In genomic region chrX:154002215-154002719, GRCh38 we compare ENCODE assay signal across 1 cellular context.
A peak's percentile ranks its signal among the peaks of the same experiment; 100 is the strongest.
TF ChIP-seq lines count a peak whose summit lies in the region.

No MANE protein-coding gene starts in this region.

TF ChIP-seq in K562, 482 proteins besides CTCF, POLR2A, EP300 and RAD21 (continued from another document and continues in another):
- TF ChIP-seq CBX2 (IDR thresholded peaks at IDR 0.05; ENCODE audit: insufficient read depth, low read length, poor library complexity, severe bottlenecking), result no peak
- no peak for TF ChIP-seq HDAC1 (IDR thresholded peaks at IDR 0.05)
- peak; percentile 47 to 88 (median 73) for TF ChIP-seq YY1 (IDR thresholded peaks at IDR 0.05; ENCODE audit: borderline replicate concordance in 1 of 3, control insufficient read depth in 1 of 3, extremely low read depth in 1 of 3, insufficient read depth in 3 of 3, insufficient read length in 1 of 3, insufficient replicate concordance in 2 of 3, low read depth in 1 of 3, low read length in 2 of 3)
- peak; percentile 27 for TF ChIP-seq TFE3 (CRISPR knock-in tag; IDR thresholded peaks at IDR 0.05)
- TF ChIP-seq FOXA1 (IDR thresholded peaks at IDR 0.05; ENCODE audit: borderline replicate concordance), result no peak
- TF ChIP-seq ZNF324 (CRISPR knock-in tag; IDR thresholded peaks at IDR 0.05), result no peak
- TF ChIP-seq, protein P1, sequence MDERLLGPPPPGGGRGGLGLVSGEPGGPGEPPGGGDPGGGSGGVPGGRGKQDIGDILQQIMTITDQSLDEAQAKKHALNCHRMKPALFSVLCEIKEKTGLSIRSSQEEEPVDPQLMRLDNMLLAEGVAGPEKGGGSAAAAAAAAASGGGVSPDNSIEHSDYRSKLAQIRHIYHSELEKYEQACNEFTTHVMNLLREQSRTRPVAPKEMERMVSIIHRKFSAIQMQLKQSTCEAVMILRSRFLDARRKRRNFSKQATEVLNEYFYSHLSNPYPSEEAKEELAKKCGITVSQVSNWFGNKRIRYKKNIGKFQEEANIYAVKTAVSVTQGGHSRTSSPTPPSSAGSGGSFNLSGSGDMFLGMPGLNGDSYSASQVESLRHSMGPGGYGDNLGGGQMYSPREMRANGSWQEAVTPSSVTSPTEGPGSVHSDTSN (CRISPR knock-in tag; IDR thresholded peaks at IDR 0.05; ENCODE audit: low read depth), result no peak
- TF ChIP-seq, protein P1 (tag; conservative IDR thresholded peaks at IDR 0.05; ENCODE audit: low read depth), result peak; percentile 66; the same call in 1 of the 2 replicates
- no peak for TF ChIP-seq KHSRP (IDR thresholded peaks at IDR 0.05)
- TF ChIP-seq, protein P2, sequence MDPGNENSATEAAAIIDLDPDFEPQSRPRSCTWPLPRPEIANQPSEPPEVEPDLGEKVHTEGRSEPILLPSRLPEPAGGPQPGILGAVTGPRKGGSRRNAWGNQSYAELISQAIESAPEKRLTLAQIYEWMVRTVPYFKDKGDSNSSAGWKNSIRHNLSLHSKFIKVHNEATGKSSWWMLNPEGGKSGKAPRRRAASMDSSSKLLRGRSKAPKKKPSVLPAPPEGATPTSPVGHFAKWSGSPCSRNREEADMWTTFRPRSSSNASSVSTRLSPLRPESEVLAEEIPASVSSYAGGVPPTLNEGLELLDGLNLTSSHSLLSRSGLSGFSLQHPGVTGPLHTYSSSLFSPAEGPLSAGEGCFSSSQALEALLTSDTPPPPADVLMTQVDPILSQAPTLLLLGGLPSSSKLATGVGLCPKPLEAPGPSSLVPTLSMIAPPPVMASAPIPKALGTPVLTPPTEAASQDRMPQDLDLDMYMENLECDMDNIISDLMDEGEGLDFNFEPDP (CRISPR knock-in tag; IDR thresholded peaks at IDR 0.05), result 0 out of 2 replicates have a peak, but pooled peaks have one; percentile 68
- TF ChIP-seq MAFF (IDR thresholded peaks at IDR 0.05; ENCODE audit: low read length), result peak; percentile 98
- no peak for TF ChIP-seq ZNF318 (IDR thresholded peaks at IDR 0.05; ENCODE audit: borderline replicate concordance in 1 of 2, low read depth in 1 of 2)
- TF ChIP-seq NFIX (CRISPR knock-in tag; IDR thresholded peaks at IDR 0.05; ENCODE audit: low read depth), result 0 out of 2 replicates have a peak, but pooled peaks have one; percentile 5
- TF ChIP-seq, protein P3, sequence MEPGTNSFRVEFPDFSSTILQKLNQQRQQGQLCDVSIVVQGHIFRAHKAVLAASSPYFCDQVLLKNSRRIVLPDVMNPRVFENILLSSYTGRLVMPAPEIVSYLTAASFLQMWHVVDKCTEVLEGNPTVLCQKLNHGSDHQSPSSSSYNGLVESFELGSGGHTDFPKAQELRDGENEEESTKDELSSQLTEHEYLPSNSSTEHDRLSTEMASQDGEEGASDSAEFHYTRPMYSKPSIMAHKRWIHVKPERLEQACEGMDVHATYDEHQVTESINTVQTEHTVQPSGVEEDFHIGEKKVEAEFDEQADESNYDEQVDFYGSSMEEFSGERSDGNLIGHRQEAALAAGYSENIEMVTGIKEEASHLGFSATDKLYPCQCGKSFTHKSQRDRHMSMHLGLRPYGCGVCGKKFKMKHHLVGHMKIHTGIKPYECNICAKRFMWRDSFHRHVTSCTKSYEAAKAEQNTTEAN (CRISPR knock-in tag; IDR thresholded peaks at IDR 0.05), result no peak
- no peak for TF ChIP-seq ZHX1 (conservative IDR thresholded peaks at IDR 0.05; ENCODE audit: low read length)
- no peak for TF ChIP-seq ZNF124 (CRISPR knock-in tag; IDR thresholded peaks at IDR 0.05)
- 0 out of 2 replicates have a peak, but pooled peaks have one; percentile 39 for TF ChIP-seq ZNF561 (CRISPR knock-in tag; conservative IDR thresholded peaks at IDR 0.05)
- peak; percentile 97 for TF ChIP-seq SMAD4 (CRISPR knock-in tag; conservative IDR thresholded peaks at IDR 0.05)
- TF ChIP-seq SP2 (IDR thresholded peaks at IDR 0.05; ENCODE audit: extremely low read depth, low read depth, low read length, poor library complexity, severe bottlenecking), result no peak
- no peak for TF ChIP-seq ZBED1 (IDR thresholded peaks at IDR 0.05)
- no peak for TF ChIP-seq CBX1 (IDR thresholded peaks at IDR 0.05; ENCODE audit: low read depth)
- no peak for TF ChIP-seq ZNF507 (tag; conservative IDR thresholded peaks at IDR 0.05)
- no peak for TF ChIP-seq ZNF699 (CRISPR knock-in tag; IDR thresholded peaks at IDR 0.05; ENCODE audit: insufficient replicate concordance)
- TF ChIP-seq ARNT (IDR thresholded peaks at IDR 0.05), result no peak
- no peak for TF ChIP-seq LARP7 (IDR thresholded peaks at IDR 0.05)
- TF ChIP-seq PHB (CRISPR knock-in tag; IDR thresholded peaks at IDR 0.05), result peak; percentile 80; the same call in 1 of the 2 replicates
- no peak for TF ChIP-seq KDM5B (IDR thresholded peaks at IDR 0.05; ENCODE audit: insufficient replicate concordance, low read depth, low read length)
- no peak for TF ChIP-seq ESRRB (CRISPR knock-in tag; IDR thresholded peaks at IDR 0.05; ENCODE audit: borderline replicate concordance)
- TF ChIP-seq SMARCE1 (IDR thresholded peaks at IDR 0.05), result 0 out of 2 replicates have a peak, but pooled peaks have one; percentile 29
- peak; percentile 97 for TF ChIP-seq ZNF316 (IDR thresholded peaks at IDR 0.05)
- TF ChIP-seq ESRRA (IDR thresholded peaks at IDR 0.05; ENCODE audit: borderline replicate concordance, low read depth), result no peak
- TF ChIP-seq MIER1 (IDR thresholded peaks at IDR 0.05; ENCODE audit: low read depth), result no peak
- TF ChIP-seq SMAD1 (IDR thresholded peaks at IDR 0.05; ENCODE audit: low read depth, low read length, partially characterized antibody), result no peak
- TF ChIP-seq SMARCB1 (IDR thresholded peaks at IDR 0.05; ENCODE audit: insufficient read length, low read depth), result no peak
- TF ChIP-seq MTA1 (IDR thresholded peaks at IDR 0.05; ENCODE audit: borderline replicate concordance), result no peak
- TF ChIP-seq PHF21A (IDR thresholded peaks at IDR 0.05; ENCODE audit: borderline replicate concordance, low read depth), result no peak
- TF ChIP-seq ZKSCAN3 (CRISPR knock-in tag; IDR thresholded peaks at IDR 0.05), result 0 out of 2 replicates have a peak, but pooled peaks have one; percentile 20
- no peak for TF ChIP-seq HDAC3 (IDR thresholded peaks at IDR 0.05; ENCODE audit: borderline replicate concordance, partially characterized antibody)
- no peak for TF ChIP-seq NONO (IDR thresholded peaks at IDR 0.05; ENCODE audit: low read depth in 2 of 2, low read length in 1 of 2)
- no peak for TF ChIP-seq SREBF2 (CRISPR knock-in tag; IDR thresholded peaks at IDR 0.05)
- no peak for TF ChIP-seq ZNF143 (CRISPR knock-in tag; IDR thresholded peaks at IDR 0.05)
- no peak for TF ChIP-seq RBM22 (IDR thresholded peaks at IDR 0.05; ENCODE audit: low read depth, low read length, poor library complexity, severe bottlenecking)
